35 cellular contexts compared by ENCODE assay signal in genomic region chr22:47325249-47325648, GRCh38.
"Had no signal": no experiment of that assay in that cellular context is flagged by ENCODE, and none has a peak within 500 bp of the region (broad histone marks: within the 10 kb centered on the region; RNA-seq: fewer than 3 reads in every experiment).

No MANE protein-coding gene starts in this region.

- H3K4me3 ChIP-seq: ascending aorta had no signal

- FAIRE-seq: TTC549 had no signal

- ATAC-seq: activated CD8-positive, alpha-beta T cell treated with anti-CD3 and anti-CD28 coated beads for 36 hours; activated naive CD8-positive, alpha-beta T cell treated with anti-CD3 and anti-CD28 coated beads, Interleukin-2, amount 50 U/mL, for 24 hours; activated T-cell treated with anti-CD3 and anti-CD28 coated beads, Interleukin-2, amount 50 U/mL, for 4 hours; activated T-cell treated with anti-CD3 and anti-CD28 coated beads, Interleukin-2, amount 50 U/mL, for 72 hours had no signal

- H3K4me1 Mint-ChIP-seq: activated B cell treated with CpG ODN at 0.5 μM for 24 hours; activated CD4-positive, alpha-beta T cell treated with anti-CD3 and anti-CD28 coated beads, Interleukin-2, amount 10 ng/mL, durations not matched to agents 24 days and 14 days; activated naive CD4-positive, alpha-beta T cell treated with anti-CD3 and anti-CD28 coated beads, Interleukin-2, amount 10 ng/mL, durations not matched to agents 7 days and 5 days; activated naive CD4-positive, alpha-beta T cell treated with anti-CD3 and anti-CD28 coated beads, Interleukin-2, amount 50 U/mL, for 24 hours; activated naive CD8-positive, alpha-beta T cell treated with anti-CD3 and anti-CD28 coated beads, Interleukin-2, amount 10 ng/mL, durations not matched to agents 7 days and 5 days; activated naive CD8-positive, alpha-beta T cell treated with anti-CD3 and anti-CD28 coated beads, Interleukin-2, amount 50 U/mL, for 24 hours; brain had no signal

- H3K27me3 ChIP-seq: ascending aorta had no signal

- DNase-seq: activated B cell treated with CpG ODN at 0.5 μM for 24 hours; activated CD4-positive, alpha-beta memory T cell treated with anti-CD3 and anti-CD28 coated beads for 36 hours; activated CD4-positive, alpha-beta T cell treated with anti-CD3 and anti-CD28 coated beads for 4 hours; activated CD4-positive, alpha-beta T cell treated with anti-CD3 and anti-CD28 coated beads, Interleukin-2, amount 10 ng/mL, durations not matched to agents 24 days and 14 days; activated CD4-positive, alpha-beta T cell treated with anti-CD3 and anti-CD28 coated beads, Interleukin-2, amount 50 U/mL, for 1 hour; activated CD4-positive, alpha-beta T cell treated with anti-CD3 and anti-CD28 coated beads, Interleukin-2, amount 50 U/mL, for 4 hours; activated CD4-positive, CD25-positive, alpha-beta regulatory T cell treated with anti-CD3 and anti-CD28 coated beads, Interleukin-2, amount 50 U/mL, for 72 hours; activated CD8-positive, alpha-beta memory T cell treated with anti-CD3 and anti-CD28 coated beads, Interleukin-2, amount 50 U/mL, for 4 hours; activated CD8-positive, alpha-beta T cell treated with anti-CD3 and anti-CD28 coated beads for 36 hours; activated effector memory CD4-positive, alpha-beta T cell treated with Interleukin-2 at 50 U/mL for 16 hours; activated gamma-delta T cell; activated naive CD4-positive, alpha-beta T cell treated with anti-CD3 and anti-CD28 coated beads, Interleukin-2, amount 10 ng/mL, durations not matched to agents 7 days and 5 days; activated naive CD4-positive, alpha-beta T cell treated with Interleukin-2 at 50 U/mL for 16 hours; activated naive CD8-positive, alpha-beta T cell treated with anti-CD3 and anti-CD28 coated beads, Interleukin-2, amount 10 ng/mL, durations not matched to agents 7 days and 5 days; activated naive CD8-positive, alpha-beta T cell treated with anti-CD3 and anti-CD28 coated beads, Interleukin-2, amount 50 U/mL, for 24 hours; activated T-cell treated with anti-CD3 and anti-CD28 coated beads for 4 hours; activated T-cell treated with anti-CD3 and anti-CD28 coated beads, Interleukin-2, amount 50 U/mL, for 1 hour; activated T-cell treated with anti-CD3 and anti-CD28 coated beads, Interleukin-2, amount 50 U/mL, for 4 hours; activated T-cell treated with anti-CD3 and anti-CD28 coated beads, Interleukin-2, amount 50 U/mL, for 72 hours; amygdala; anterior cingulate cortex; central memory CD4-positive, alpha-beta T cell; SW 1271; T-helper 1 cell; T-helper 2 cell; T-helper 9 cell had no signal

- H3K27me3 Mint-ChIP-seq: activated B cell treated with CpG ODN at 0.5 μM for 24 hours; activated CD4-positive, alpha-beta memory T cell treated with anti-CD3 and anti-CD28 coated beads for 36 hours; activated CD4-positive, alpha-beta T cell treated with anti-CD3 and anti-CD28 coated beads, Interleukin-2, amount 10 ng/mL, durations not matched to agents 24 days and 14 days; activated naive CD8-positive, alpha-beta T cell treated with anti-CD3 and anti-CD28 coated beads, Interleukin-2, amount 10 ng/mL, durations not matched to agents 7 days and 5 days had no signal

- H3K36me3 ChIP-seq: ascending aorta had no signal

- H3K27ac Mint-ChIP-seq: activated B cell treated with CpG ODN at 0.5 μM for 24 hours; activated CD4-positive, alpha-beta memory T cell treated with anti-CD3 and anti-CD28 coated beads for 36 hours; activated CD4-positive, alpha-beta T cell treated with anti-CD3 and anti-CD28 coated beads, Interleukin-2, amount 10 ng/mL, durations not matched to agents 24 days and 14 days; activated CD8-positive, alpha-beta T cell treated with anti-CD3 and anti-CD28 coated beads for 36 hours; activated naive CD4-positive, alpha-beta T cell treated with anti-CD3 and anti-CD28 coated beads, Interleukin-2, amount 10 ng/mL, durations not matched to agents 7 days and 5 days; activated naive CD4-positive, alpha-beta T cell treated with anti-CD3 and anti-CD28 coated beads, Interleukin-2, amount 50 U/mL, for 24 hours; activated naive CD8-positive, alpha-beta T cell; activated naive CD8-positive, alpha-beta T cell treated with anti-CD3 and anti-CD28 coated beads, Interleukin-2, amount 10 ng/mL, durations not matched to agents 7 days and 5 days; activated naive CD8-positive, alpha-beta T cell treated with anti-CD3 and anti-CD28 coated beads, Interleukin-2, amount 50 U/mL, for 24 hours; activated T-cell treated with anti-CD3 and anti-CD28 coated beads, Interleukin-2, amount 50 U/mL, for 72 hours; activated T-helper 1 cell treated with anti-CD3 and anti-CD28 coated beads, Interleukin-12 subunit alpha, Interleukin-12 subunit beta, Interleukin-2, Interleukin-4 antibody, amounts not matched to agents 30 ng/mL and 10 ng/mL and 1 ng/mL, durations not matched to agents 14 hours and 24 hours and 36 hours; activated T-helper 2 cell treated with anti-CD3 and anti-CD28 coated beads, Interferon-gamma antibody, Interleukin-2, Interleukin-4, amounts not matched to agents 10 μg/mL and 5 μg/mL and 100 μg/mL, durations not matched to agents 14 hours and 24 hours and 36 hours; brain; T-helper 1 cell treated with Interleukin-12 subunit alpha and Interleukin-12 subunit beta and Interleukin-4 antibody, amounts not matched to agents 30 μg/mL and 1 μg/mL, for 36 hours; T-helper 2 cell treated with Interferon-gamma antibody and Interleukin-4, amounts not matched to agents 5 μg/mL and 100 μg/mL, for 36 hours had no signal

- H3K36me3 Mint-ChIP-seq: activated CD4-positive, alpha-beta memory T cell treated with anti-CD3 and anti-CD28 coated beads for 36 hours; activated naive CD4-positive, alpha-beta T cell treated with anti-CD3 and anti-CD28 coated beads, Interleukin-2, amount 10 ng/mL, durations not matched to agents 7 days and 5 days; activated naive CD4-positive, alpha-beta T cell treated with anti-CD3 and anti-CD28 coated beads, Interleukin-2, amount 50 U/mL, for 24 hours; activated naive CD8-positive, alpha-beta T cell; activated naive CD8-positive, alpha-beta T cell treated with anti-CD3 and anti-CD28 coated beads, Interleukin-2, amount 10 ng/mL, durations not matched to agents 7 days and 5 days; brain had no signal

- H3K4me3 Mint-ChIP-seq: activated B cell treated with CpG ODN at 0.5 μM for 24 hours; activated CD4-positive, alpha-beta memory T cell treated with anti-CD3 and anti-CD28 coated beads for 36 hours; activated CD4-positive, alpha-beta T cell treated with anti-CD3 and anti-CD28 coated beads, Interleukin-2, amount 10 ng/mL, durations not matched to agents 24 days and 14 days; activated CD8-positive, alpha-beta T cell treated with anti-CD3 and anti-CD28 coated beads for 36 hours; activated naive CD4-positive, alpha-beta T cell treated with anti-CD3 and anti-CD28 coated beads, Interleukin-2, amount 10 ng/mL, durations not matched to agents 7 days and 5 days; activated naive CD4-positive, alpha-beta T cell treated with anti-CD3 and anti-CD28 coated beads, Interleukin-2, amount 50 U/mL, for 24 hours; activated naive CD8-positive, alpha-beta T cell; activated naive CD8-positive, alpha-beta T cell treated with anti-CD3 and anti-CD28 coated beads, Interleukin-2, amount 10 ng/mL, durations not matched to agents 7 days and 5 days; activated naive CD8-positive, alpha-beta T cell treated with anti-CD3 and anti-CD28 coated beads, Interleukin-2, amount 50 U/mL, for 24 hours; activated T-cell treated with anti-CD3 and anti-CD28 coated beads, Interleukin-2, amount 50 U/mL, for 4 hours; activated T-cell treated with anti-CD3 and anti-CD28 coated beads, Interleukin-2, amount 50 U/mL, for 72 hours; activated T-helper 1 cell treated with anti-CD3 and anti-CD28 coated beads, Interleukin-12 subunit alpha, Interleukin-12 subunit beta, Interleukin-2, Interleukin-4 antibody, amounts not matched to agents 30 ng/mL and 10 ng/mL and 1 ng/mL, durations not matched to agents 14 hours and 24 hours and 36 hours; brain; T-helper 1 cell treated with Interleukin-12 subunit alpha and Interleukin-12 subunit beta and Interleukin-4 antibody, amounts not matched to agents 30 μg/mL and 1 μg/mL, for 36 hours; T-helper 2 cell treated with Interferon-gamma antibody and Interleukin-4, amounts not matched to agents 5 μg/mL and 100 μg/mL, for 36 hours had no signal

- H3K9me3 Mint-ChIP-seq: activated B cell treated with CpG ODN at 0.5 μM for 24 hours; activated CD8-positive, alpha-beta T cell treated with anti-CD3 and anti-CD28 coated beads for 36 hours; activated naive CD4-positive, alpha-beta T cell treated with anti-CD3 and anti-CD28 coated beads, Interleukin-2, amount 50 U/mL, for 24 hours; activated naive CD8-positive, alpha-beta T cell treated with anti-CD3 and anti-CD28 coated beads, Interleukin-2, amount 10 ng/mL, durations not matched to agents 7 days and 5 days; activated naive CD8-positive, alpha-beta T cell treated with anti-CD3 and anti-CD28 coated beads, Interleukin-2, amount 50 U/mL, for 24 hours; T-helper 1 cell treated with Interleukin-12 subunit alpha and Interleukin-12 subunit beta and Interleukin-4 antibody, amounts not matched to agents 30 μg/mL and 1 μg/mL, for 36 hours; T-helper 2 cell treated with Interferon-gamma antibody and Interleukin-4, amounts not matched to agents 5 μg/mL and 100 μg/mL, for 36 hours had no signal
